8 cellular contexts compared by ENCODE assay signal in genomic region chr3:75668791-75669740, GRCh38. TPM values are rescaled to one million over a fixed set of nuclear protein-coding genes. Genes with fewer than 3 reads are reported as not detected.
DNase-seq lines count a peak whose midpoint lies in the region; ATAC-seq, FAIRE-seq and TF ChIP-seq lines count a peak whose summit lies in the region.
"Not testable (repeated sequence)": the region's sequence is repeated elsewhere in the genome, so short reads cannot be mapped to it uniquely, and the experiment has no call there.

No MANE protein-coding gene starts in this region.

- POLR2A ChIA-PET in activated CD4-positive, alpha-beta T cell treated with anti-CD3 and anti-CD28 coated beads for 36 hours (lab: Charles Lee): not testable (repeated sequence)

- H3K27ac ChIP-seq in testis: not testable (repeated sequence)

- peaks cover 16% of the 10 kb centered on the region for H3K36me3 Mint-ChIP-seq in activated CD4-positive, alpha-beta T cell treated with anti-CD3 and anti-CD28 coated beads for 36 hours (ENCODE audit: low read depth)
- peaks cover 40 to 51% of the 10 kb centered on the region in 2 donors for H3K36me3 Mint-ChIP-seq in activated naive CD4-positive, alpha-beta T cell treated with anti-CD3 and anti-CD28 coated beads, Interleukin-2, amount 50 U/mL, for 72 hours

- peaks cover 13% of the 10 kb centered on the region for H3K4me1 Mint-ChIP-seq in activated CD4-positive, alpha-beta T cell treated with anti-CD3 and anti-CD28 coated beads for 36 hours

- TF ChIP-seq POLR2A in GM12891 (IDR thresholded peaks at IDR 0.05; ENCODE audit: low read depth, low read length); lower leg skin (IDR thresholded peaks at IDR 0.05); testis (IDR thresholded peaks at IDR 0.05): not testable (repeated sequence)

- not testable (repeated sequence) for H3K9me3 ChIP-seq in testis

- not testable (repeated sequence) for TF ChIP-seq CTCF in lower leg skin (IDR thresholded peaks at IDR 0.05); testis (IDR thresholded peaks at IDR 0.05)

- peak; percentile 41 for ATAC-seq in HG03175 (IDR thresholded peaks at IDR 0.05; ENCODE audit: unreplicated experiment)
- ATAC-seq in activated CD4-positive, alpha-beta T cell treated with anti-CD3 and anti-CD28 coated beads for 36 hours: peak; percentile 23
- peak; percentile 48 to 71 for ATAC-seq in activated naive CD4-positive, alpha-beta T cell treated with anti-CD3 and anti-CD28 coated beads, Interleukin-2, amount 50 U/mL, for 72 hours
- ATAC-seq in esophagus mucosa: peak; percentile 81

- H3K27me3 ChIP-seq in testis: not testable (repeated sequence)

- CTCF ChIA-PET in activated CD4-positive, alpha-beta T cell treated with anti-CD3 and anti-CD28 coated beads for 36 hours (lab: Charles Lee): not testable (repeated sequence)

- H3K4me3 Mint-ChIP-seq in activated CD4-positive, alpha-beta T cell treated with anti-CD3 and anti-CD28 coated beads for 36 hours: not testable (repeated sequence)

- intact Hi-C loops in activated CD4-positive, alpha-beta T cell treated with anti-CD3 and anti-CD28 coated beads for 36 hours (cut with DNase I, micrococcal nuclease); lower leg skin (cut with DNase I; ENCODE audit: low total_unique reads); testis (cut with DNase I; ENCODE audit: low total_unique reads): not testable (repeated sequence)

- not testable (repeated sequence) for H3K4me1 ChIP-seq in testis

- 53 to 55% methylated on average over 82 to 84 of the region's 84 CpGs for WGBS in lower leg skin, 2 donors
- WGBS in testis, 2 donors: 41% methylated on average over 81 to 84 of the region's 84 CpGs

- H3K27me3 Mint-ChIP-seq in activated CD4-positive, alpha-beta T cell treated with anti-CD3 and anti-CD28 coated beads for 36 hours: peaks cover 54% of the 10 kb centered on the region

- not testable (repeated sequence) for H3K36me3 ChIP-seq in testis (ENCODE audit: low read depth, missing control alignments)

- H3K27ac Mint-ChIP-seq in activated CD4-positive, alpha-beta T cell treated with anti-CD3 and anti-CD28 coated beads for 36 hours: not testable (repeated sequence)
- peak overlapping the region in 1 of 2 donors; percentile 0 for H3K27ac Mint-ChIP-seq in activated naive CD4-positive, alpha-beta T cell treated with anti-CD3 and anti-CD28 coated beads, Interleukin-2, amount 50 U/mL, for 72 hours

- H3K9me3 Mint-ChIP-seq in activated CD4-positive, alpha-beta T cell treated with anti-CD3 and anti-CD28 coated beads for 36 hours (ENCODE audit: low read depth): peaks cover 31% of the 10 kb centered on the region
- H3K9me3 Mint-ChIP-seq in activated naive CD4-positive, alpha-beta T cell treated with anti-CD3 and anti-CD28 coated beads, Interleukin-2, amount 50 U/mL, for 72 hours: peaks cover 35 to 44% of the 10 kb centered on the region in 2 donors

- H3K4me3 ChIP-seq in lower leg skin (ENCODE audit: low read depth, poor library complexity, severe bottlenecking) (peak overlapping the region; percentile 3), skeletal muscle cell (ENCODE audit: low read depth, low read length) (peak overlapping the region; percentile 29), testis (peak overlapping the region; percentile 0 to 2)

- DNase-seq in GM12891 (ENCODE audit: insufficient read length, low spot score); skeletal muscle cell (ENCODE audit: low read depth): not testable (repeated sequence)
- DNase-seq in activated CD4-positive, alpha-beta T cell treated with anti-CD3 and anti-CD28 coated beads for 36 hours: peak; percentile 41
- peak; percentile 58 to 79 for DNase-seq in activated naive CD4-positive, alpha-beta T cell treated with anti-CD3 and anti-CD28 coated beads, Interleukin-2, amount 50 U/mL, for 72 hours (ENCODE audit: low spot score in 2 of 2)
- DNase-seq in lower leg skin (ENCODE audit: low spot score in 2 of 2): peak; percentile 74 to 99
- DNase-seq in testis: peak; percentile 66

- peak; percentile 60 for FAIRE-seq in GM12891 (lab: Jason Lieb, UNC)

RNA-seq across cellular contexts. Expression of gene FRG2C, which starts 4.9 kb away (rescaled TPM):
- polyA plus RNA-seq in GM12891 (2012; ENCODE audit: low read depth, missing spikeins): not detected
- total RNA-seq in activated CD4-positive, alpha-beta T cell treated with anti-CD3 and anti-CD28 coated beads for 36 hours: not detected
- total RNA-seq in activated naive CD4-positive, alpha-beta T cell treated with anti-CD3 and anti-CD28 coated beads, Interleukin-2, amount 50 U/mL, for 72 hours: not detected
- total RNA-seq in esophagus mucosa (not detected), lower leg skin (not detected), testis (under 1 TPM; 0.37 to 0.55 TPM)
- 1.1 TPM for polyA plus RNA-seq in testis (ENCODE audit: insufficient read depth, low read depth, low replicate concordance)

Comparison
In these comparisons a context has a peak if more than half of its experiments do, and no peak if none do; other contexts are left out.
1. ATAC-seq: peak in every context shown above with its lines; median percentile 81 in esophagus mucosa; 60 in activated naive CD4-positive, alpha-beta T cell treated with anti-CD3 and anti-CD28 coated beads, Interleukin-2, amount 50 U/mL, for 72 hours; 41 in HG03175; 23 in activated CD4-positive, alpha-beta T cell treated with anti-CD3 and anti-CD28 coated beads for 36 hours.